In genomic region chr11:57491371-57492061, GRCh38 we compare ENCODE assay signal across 8 cellular contexts. TPM values are rescaled to one million over a fixed set of nuclear protein-coding genes. Genes with fewer than 3 reads are reported as not detected.
DNase-seq lines count a peak whose midpoint lies in the region; ATAC-seq and TF ChIP-seq lines count a peak whose summit lies in the region.

No MANE protein-coding gene starts in this region.

- no peak overlapping the region for H3K4me3 Mint-ChIP-seq in activated CD8-positive, alpha-beta T cell treated with anti-CD3 and anti-CD28 coated beads, Interleukin-2, amount 10 ng/mL, durations not matched to agents 7 days and 5 days

- ATAC-seq in activated CD8-positive, alpha-beta T cell treated with anti-CD3 and anti-CD28 coated beads, Interleukin-2, amount 10 ng/mL, durations not matched to agents 7 days and 5 days, result peak; percentile 77
- ATAC-seq in HG03139 (IDR thresholded peaks at IDR 0.05; ENCODE audit: unreplicated experiment), result no peak

- H3K4me3 ChIP-seq in GM06990 (replicated peaks; ENCODE audit: low read depth, low read length), result no peak overlapping the region

- peaks cover 4% of the 10 kb centered on the region for H3K36me3 ChIP-seq in GM06990 (ENCODE audit: control insufficient read depth, insufficient read depth, low read length)

- H3K27me3 Mint-ChIP-seq in activated CD8-positive, alpha-beta T cell treated with anti-CD3 and anti-CD28 coated beads, Interleukin-2, amount 10 ng/mL, durations not matched to agents 7 days and 5 days (ENCODE audit: low read depth), result no peaks in the 10 kb centered on the region

- peak; percentile 84 for TF ChIP-seq CTCF in GM06990 (IDR thresholded peaks at IDR 0.05; ENCODE audit: insufficient read depth, low read length, poor library complexity, severe bottlenecking)

- H3K9me3 Mint-ChIP-seq in activated CD8-positive, alpha-beta T cell treated with anti-CD3 and anti-CD28 coated beads, Interleukin-2, amount 10 ng/mL, durations not matched to agents 7 days and 5 days (ENCODE audit: insufficient read depth), result no peaks in the 10 kb centered on the region

- no peaks in the 10 kb centered on the region for H3K27me3 ChIP-seq in GM06990 (replicated peaks; ENCODE audit: control insufficient read depth, insufficient read depth, low read length)

- POLR2A ChIA-PET in activated CD8-positive, alpha-beta T cell treated with anti-CD3 and anti-CD28 coated beads, Interleukin-2, amount 10 ng/mL, durations not matched to agents 7 days and 5 days (lab: Charles Lee), result interaction anchor here (0.5 to 0.7 kb wide), 3 partner anchors 24 to 55 kb away, joined by 3 to 4 read pairs (median 4); partner anchors contain the start of gene SLC43A1

- no peak overlapping the region for H3K27ac Mint-ChIP-seq in activated CD8-positive, alpha-beta T cell treated with anti-CD3 and anti-CD28 coated beads, Interleukin-2, amount 10 ng/mL, durations not matched to agents 7 days and 5 days

- H3K4me1 Mint-ChIP-seq in activated CD8-positive, alpha-beta T cell treated with anti-CD3 and anti-CD28 coated beads, Interleukin-2, amount 10 ng/mL, durations not matched to agents 7 days and 5 days (ENCODE audit: low read depth), result peaks cover 12% of the 10 kb centered on the region

- CTCF ChIA-PET in activated CD8-positive, alpha-beta T cell treated with anti-CD3 and anti-CD28 coated beads, Interleukin-2, amount 10 ng/mL, durations not matched to agents 7 days and 5 days (lab: Charles Lee), result interaction anchor here (0.6 to 15.7 kb wide), 17 partner anchors 8 to 153 kb away, joined by 3 to 484 read pairs (median 5); partner anchors contain the start of genes SLC43A1 and TIMM10

- DNase-seq in GM06990 (ENCODE audit: extremely low read depth, insufficient read length) (no peak), LHCN-M2 (ENCODE audit: low read depth) (peak; percentile 36), fibroblast of peridontal ligament (ENCODE audit: extremely low read depth) (peak; percentile 13), NCI-H2227 treated with DMSO at 0.1 percent for 48 hours (lab: John Stamatoyannopoulos, UW) (no peak), NCI-H2029 (lab: John Stamatoyannopoulos, UW) (no peak)
- DNase-seq in activated CD8-positive, alpha-beta T cell treated with anti-CD3 and anti-CD28 coated beads, Interleukin-2, amount 10 ng/mL, durations not matched to agents 7 days and 5 days, result peak; percentile 75
- peak; percentile 41 for DNase-seq in stimulated activated CD4-positive, alpha-beta T cell treated with anti-CD3 and anti-CD28 coated beads, Interleukin-12 subunit alpha, Interleukin-12 subunit beta, amount 100 ng/mL, for 4 hours

- peaks cover 29% of the 10 kb centered on the region for H3K36me3 Mint-ChIP-seq in activated CD8-positive, alpha-beta T cell treated with anti-CD3 and anti-CD28 coated beads, Interleukin-2, amount 10 ng/mL, durations not matched to agents 7 days and 5 days (ENCODE audit: low read depth)

RNA-seq across cellular contexts. Expression of gene SLC43A1, which starts 24.0 kb away (rescaled TPM):
- total RNA-seq in LHCN-M2 (2014; rRNA removed), result 5.1 and 7.7 TPM in 2 replicates
- 3.3 TPM for polyA plus RNA-seq in LHCN-M2 (2012)
- total RNA-seq in activated CD8-positive, alpha-beta T cell treated with anti-CD3 and anti-CD28 coated beads, Interleukin-2, amount 10 ng/mL, durations not matched to agents 7 days and 5 days, result 10 to 100 TPM; 26.4 to 28.4 TPM

RNA-seq across cellular contexts. Expression of gene RTN4RL2, which starts 31.2 kb away (rescaled TPM):
- 0.23 and 0.38 TPM in 2 replicates for total RNA-seq in LHCN-M2 (2014; rRNA removed)
- polyA plus RNA-seq in LHCN-M2 (2012), result 0.11 TPM
- under 1 TPM; 0.47 to 0.57 TPM for total RNA-seq in activated CD8-positive, alpha-beta T cell treated with anti-CD3 and anti-CD28 coated beads, Interleukin-2, amount 10 ng/mL, durations not matched to agents 7 days and 5 days

RNA-seq across cellular contexts. Expression of gene TIMM10, which starts 39.0 kb away (rescaled TPM):
- total RNA-seq in LHCN-M2 (2014; rRNA removed), result 46.7 and 53.8 TPM in 2 replicates
- 104 TPM for polyA plus RNA-seq in LHCN-M2 (2012)
- 10 to 100 TPM; 65.4 to 65.8 TPM for total RNA-seq in activated CD8-positive, alpha-beta T cell treated with anti-CD3 and anti-CD28 coated beads, Interleukin-2, amount 10 ng/mL, durations not matched to agents 7 days and 5 days

RNA-seq across cellular contexts. Expression of gene SMTNL1, which starts 45.9 kb away (rescaled TPM):
- total RNA-seq in LHCN-M2 (2014; rRNA removed), result not detected in 2 replicates
- polyA plus RNA-seq in LHCN-M2 (2012), result not detected
- not detected for total RNA-seq in activated CD8-positive, alpha-beta T cell treated with anti-CD3 and anti-CD28 coated beads, Interleukin-2, amount 10 ng/mL, durations not matched to agents 7 days and 5 days

Comparison
In these comparisons a context has a peak if more than half of its experiments do, and no peak if none do; other contexts are left out.
1. DNase-seq: peak in LHCN-M2 (single experiment), activated CD8-positive, alpha-beta T cell treated with anti-CD3 and anti-CD28 coated beads, Interleukin-2, amount 10 ng/mL, durations not matched to agents 7 days and 5 days (single experiment), fibroblast of peridontal ligament (single experiment) and stimulated activated CD4-positive, alpha-beta T cell treated with anti-CD3 and anti-CD28 coated beads, Interleukin-12 subunit alpha, Interleukin-12 subunit beta, amount 100 ng/mL, for 4 hours (single experiment); none in GM06990 (single experiment), NCI-H2227 treated with DMSO at 0.1 percent for 48 hours (single experiment) and NCI-H2029 (single experiment).